Comparison of ENCODE assay signal across 1 cellular context in genomic region chr2:30278419-30278818, GRCh38.
A peak's percentile ranks its signal among the peaks of the same experiment; 100 is the strongest.
TF ChIP-seq lines count a peak whose summit lies in the region.

No MANE protein-coding gene starts in this region.

TF ChIP-seq in K562, 482 proteins besides CTCF, POLR2A, EP300 and RAD21:
- 0 out of 2 replicates have a peak, but pooled peaks have one; percentile 19 for TF ChIP-seq OTX1 (CRISPR knock-in tag; IDR thresholded peaks at IDR 0.05)
- TF ChIP-seq FOXP4 (CRISPR knock-in tag; IDR thresholded peaks at IDR 0.05; ENCODE audit: borderline replicate concordance), result no peak
- TF ChIP-seq ATF3 (IDR thresholded peaks at IDR 0.05), result peak; percentile 59
- TF ChIP-seq ATF3 (CRISPR knock-in tag; conservative IDR thresholded peaks at IDR 0.05), result no peak
